24 cellular contexts compared by ENCODE assay signal in genomic region chr10:88735661-88736060, GRCh38. TPM values are rescaled to one million over a fixed set of nuclear protein-coding genes. Genes with fewer than 3 reads are reported as not detected.
A peak's percentile ranks its signal among the peaks of the same experiment; 100 is the strongest.
DNase-seq lines count a peak whose midpoint lies in the region; ATAC-seq and TF ChIP-seq lines count a peak whose summit lies in the region.
"Had no signal": no experiment of that assay in that cellular context is flagged by ENCODE, and none has a peak within 500 bp of the region (broad histone marks: within the 10 kb centered on the region; RNA-seq: fewer than 3 reads in every experiment).

No MANE protein-coding gene starts in this region.

- no peaks in the 10 kb centered on the region for H3K79me2 ChIP-seq in ACC112 (ENCODE audit: control insufficient read depth, insufficient read depth, low read length, unreplicated experiment)

- DNase-seq in HT1080 (ENCODE audit: low read depth) (peak; percentile 56), astrocyte of the hippocampus (ENCODE audit: low read depth, low spot score) (peak; percentile 13), fibroblast of the aortic adventitia (ENCODE audit: low read depth) (peak; percentile 34), HAP-1 (ENCODE audit: low spot score in 2 of 2) (no peak), pons (ENCODE audit: low spot score) (no peak)
- DNase-seq: activated naive CD4-positive, alpha-beta T cell treated with anti-CD3 and anti-CD28 coated beads, Interleukin-2, amount 50 U/mL, for 16 hours; activated T-cell treated with anti-CD3 and anti-CD28 coated beads, Interleukin-2, amount 50 U/mL, for 72 hours; aorta; DMS53; hippocampal formation; NCI-H2171; NCI-H526; pancreas had no signal

- no peak for TF ChIP-seq CTCF in fibroblast of the aortic adventitia (IDR thresholded peaks at IDR 0.05; ENCODE audit: insufficient read depth, low read length)

- H3K4me1 ChIP-seq in ACC112 (ENCODE audit: control insufficient read depth, insufficient read depth, low read length, unreplicated experiment) (peaks cover 10% of the 10 kb centered on the region), HAP-1 (peaks cover 9% of the 10 kb centered on the region)
- H3K4me1 ChIP-seq: pancreas had no signal

- H2AFZ ChIP-seq in ACC112 (ENCODE audit: low read length, unreplicated experiment): peak overlapping the region; percentile 77

- in situ Hi-C loops in HAP-1 (cut with MboI; ENCODE audit: low sequenced_read_pairs): no loop called here

- no peaks in the 10 kb centered on the region for H3K9me3 ChIP-seq in HAP-1
- H3K9me3 ChIP-seq: pancreas, thoracic aorta had no signal

- H3K4me3 ChIP-seq in ACC112 (ENCODE audit: low read depth, low read length): no peak overlapping the region
- H3K4me3 ChIP-seq in fibroblast of the aortic adventitia (ENCODE audit: low read depth, low read length): no peak overlapping the region
- H3K4me3 ChIP-seq in HAP-1: no peak overlapping the region
- H3K4me3 ChIP-seq: pancreas, thoracic aorta had no signal

- H3K27ac ChIP-seq in ACC112 (ENCODE audit: low read depth, low read length): no peak overlapping the region; the same call in 1 of the 2 replicates
- H3K27ac ChIP-seq: pancreas, thoracic aorta had no signal

- no peaks in the 10 kb centered on the region for H3K36me3 ChIP-seq in ACC112 (ENCODE audit: insufficient read depth, low read length)
- H3K36me3 ChIP-seq in HAP-1 (replicated peaks): no peaks in the 10 kb centered on the region
- H3K36me3 ChIP-seq: pancreas, thoracic aorta had no signal

- ATAC-seq in HG03442 (IDR thresholded peaks at IDR 0.05; ENCODE audit: unreplicated experiment) (no peak), HG02610 (IDR thresholded peaks at IDR 0.05; ENCODE audit: unreplicated experiment) (no peak)
- ATAC-seq: activated T-cell treated with anti-CD3 and anti-CD28 coated beads, Interleukin-2, amount 50 U/mL, for 72 hours; pancreas; Right ventricle myocardium inferior; stimulated activated memory B cell treated with anti-CD40 and anti-IgM and Interleukin-4, amounts not matched to agents 10 μg/mL and 1 μg/mL and 100 μg/mL, for 72 hours had no signal

- H3K27me3 ChIP-seq in ACC112 (ENCODE audit: insufficient read depth, low read length) (no peaks in the 10 kb centered on the region), HAP-1 (ENCODE audit: low read depth) (no peaks in the 10 kb centered on the region)
- H3K27me3 ChIP-seq: pancreas had no signal

RNA-seq across cellular contexts. Expression of gene LIPN, which starts 24.2 kb away (rescaled TPM):
- not detected in 2 replicates for total RNA-seq in HT1080 (2014; rRNA removed; shearing (Covaris generic))
- polyA plus RNA-seq in HT1080 (2015; cell fraction: cytosol; rRNA removed): not detected in 2 replicates
- polyA plus RNA-seq in HT1080 (2015; cell fraction: nucleus; rRNA removed): not detected in 2 replicates
- not detected in 2 replicates for total RNA-seq in fibroblast of the aortic adventitia (ENCODE audit: low replicate concordance)
- total RNA-seq: activated CD8-positive, alpha-beta memory T cell treated with anti-CD3 and anti-CD28 coated beads for 36 hours; activated T-cell treated with anti-CD3 and anti-CD28 coated beads, Interleukin-2, amount 50 U/mL, for 72 hours; fibroblast of villous mesenchyme; kidney epithelial cell; myocyte; pancreas; Right ventricle myocardium inferior; thoracic aorta had no signal
- polyA plus RNA-seq: pancreas had no signal

RNA-seq across cellular contexts. Expression of gene LIPK, which starts 29.6 kb away (rescaled TPM):
- not detected in 2 replicates for total RNA-seq in HT1080 (2014; rRNA removed; shearing (Covaris generic))
- polyA plus RNA-seq in HT1080 (2015; cell fraction: cytosol; rRNA removed): not detected in 2 replicates
- not detected in 2 replicates for polyA plus RNA-seq in HT1080 (2015; cell fraction: nucleus; rRNA removed)
- not detected in 2 replicates for total RNA-seq in fibroblast of the aortic adventitia (ENCODE audit: low replicate concordance)
- total RNA-seq: activated CD8-positive, alpha-beta memory T cell treated with anti-CD3 and anti-CD28 coated beads for 36 hours; activated T-cell treated with anti-CD3 and anti-CD28 coated beads, Interleukin-2, amount 50 U/mL, for 72 hours; aorta; fibroblast of villous mesenchyme; kidney epithelial cell; myocyte; pancreas; Right ventricle myocardium inferior; thoracic aorta had no signal
- polyA plus RNA-seq: aorta, IgD-negative memory B cell, pancreas had no signal

Comparison
In these comparisons a context has a peak if more than half of its experiments do, and no peak if none do; other contexts are left out.
1. DNase-seq: peak in HT1080 (single experiment), astrocyte of the hippocampus (single experiment) and fibroblast of the aortic adventitia (single experiment); none in HAP-1 (0 of 2) and pons (single experiment).